Comparison of ENCODE assay signal across 24 cellular contexts in the genomic region with DNA sequence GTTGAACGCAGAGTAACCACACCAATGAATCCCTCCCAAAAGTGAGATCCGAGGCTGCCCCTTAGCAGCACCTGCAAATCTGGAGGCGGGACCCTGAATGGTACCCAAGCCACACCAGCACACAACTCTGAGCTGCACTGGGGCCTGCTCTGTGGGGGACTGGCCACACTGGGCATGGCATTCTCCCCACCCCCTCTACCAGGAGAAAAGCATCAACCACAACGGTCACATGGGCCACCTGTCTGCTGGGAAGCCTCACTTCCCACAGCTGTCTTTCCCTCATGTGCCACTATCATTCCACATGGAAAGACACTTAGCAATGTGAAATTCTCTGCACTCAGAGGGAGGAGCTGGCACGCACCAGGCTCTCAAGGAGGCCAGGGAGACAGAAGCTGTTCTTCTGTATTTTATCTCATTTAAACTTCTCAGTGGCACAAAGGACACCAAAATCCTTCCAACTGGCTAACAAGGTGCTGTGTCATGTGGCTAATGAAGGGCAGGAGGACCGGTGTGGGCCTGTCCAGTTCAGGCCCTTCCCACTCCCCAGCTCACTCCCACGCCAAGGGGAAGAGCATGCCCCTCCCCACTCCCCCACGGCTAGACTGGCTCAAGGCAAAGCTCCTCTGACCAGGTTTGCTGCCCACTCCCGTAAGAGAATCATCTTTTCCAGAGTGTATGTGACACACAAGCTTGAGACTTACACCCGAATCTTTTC. TPM values are rescaled to one million over a fixed set of nuclear protein-coding genes. Genes with fewer than 3 reads are reported as not detected.
DNase-seq lines count a peak whose midpoint lies in the region; ATAC-seq, FAIRE-seq and TF ChIP-seq lines count a peak whose summit lies in the region.
"Had no signal": no experiment of that assay in that cellular context is flagged by ENCODE, and none has a peak within 500 bp of the region (broad histone marks: within the 10 kb centered on the region; RNA-seq: fewer than 3 reads in every experiment).

No MANE protein-coding gene starts in this region.

- no peak for ATAC-seq in CD4-positive, alpha-beta T cell (ENCODE audit: poor library complexity)
- no peak for ATAC-seq in GM12878
- no peak for ATAC-seq in naive thymus-derived CD8-positive, alpha-beta T cell
- ATAC-seq: left colon, mucosa of descending colon had no signal

- POLR2A ChIA-PET in CD4-positive, alpha-beta T cell (lab: Charles Lee): interaction anchor here (0.6 kb wide), 1 partner anchor 19 kb away, joined by 3 read pairs; no protein-coding TSS in a partner anchor
- POLR2A ChIA-PET in GM12878 (lab: Charles Lee): no interaction called here
- POLR2A ChIA-PET in naive thymus-derived CD8-positive, alpha-beta T cell (lab: Charles Lee): no interaction called here

- H3K4me2 ChIP-seq in GM12878 (ENCODE audit: control insufficient read depth, insufficient read depth): no peak overlapping the region

- peaks cover 5% of the 10 kb centered on the region for H3K79me2 ChIP-seq in GM12878 (ENCODE audit: control insufficient read depth, insufficient read depth, low read length)

- RAD21 ChIA-PET in GM12878 (lab: Charles Lee; ENCODE audit: unreplicated experiment): no interaction called here

- no peak for TF ChIP-seq EP300 in GM12878 (IDR thresholded peaks at IDR 0.05; ENCODE audit: borderline replicate concordance in 1 of 2, control insufficient read depth in 1 of 2, low read depth in 2 of 2, low read length in 2 of 2)

- peaks cover 6 to 16% of the 10 kb centered on the region in 2 experiments for H3K36me3 ChIP-seq in GM12878 (ENCODE audit: control insufficient read depth in 2 of 2, insufficient read depth in 2 of 2, low read length in 1 of 2)

- no peaks in the 10 kb centered on the region for H3K27me3 Mint-ChIP-seq in CD4-positive, alpha-beta T cell
- H3K27me3 Mint-ChIP-seq in HFFc6 (ENCODE audit: insufficient read depth) (no peaks in the 10 kb centered on the region; the same call in 1 of the 2 replicates), CD14-positive monocyte (ENCODE audit: low read depth in 3 of 3) (peaks cover 0 to 2% (median 0%) of the 10 kb centered on the region in 3 donors)
- no peaks in the 10 kb centered on the region for H3K27me3 Mint-ChIP-seq in naive thymus-derived CD8-positive, alpha-beta T cell

- 81% methylated on average over 10 of the region's 10 CpGs for WGBS in GM12878 (ENCODE audit: insufficient coverage, insufficient replicate concordance, low lambda C conversion rate, missing lambda C conversion rate)

- H3K27me3 ChIP-seq in CD4-positive, alpha-beta T cell (ENCODE audit: control insufficient read depth, insufficient read depth, low read length): no peaks in the 10 kb centered on the region
- no peaks in the 10 kb centered on the region for H3K27me3 ChIP-seq in GM12878 (replicated peaks in 1 of 2; ENCODE audit: control insufficient read depth in 2 of 2, insufficient read depth in 2 of 2, low read length in 1 of 2)
- H3K27me3 ChIP-seq: dorsolateral prefrontal cortex, gastrocnemius medialis, testis had no signal

- H3K27ac Mint-ChIP-seq in CD4-positive, alpha-beta T cell: peak overlapping the region; percentile 39
- H3K27ac Mint-ChIP-seq in HFFc6 (peak overlapping the region; percentile 40; the same call in 1 of the 2 replicates), CD14-positive monocyte (no peak overlapping the region)
- H3K27ac Mint-ChIP-seq in naive thymus-derived CD8-positive, alpha-beta T cell: peak overlapping the region in 9 of 10 donors; percentile 14 to 79 (median 36)

- intact Hi-C loops in CD4-positive, alpha-beta T cell (cut with DNase I, micrococcal nuclease): no loop called here
- intact Hi-C loops in GM12878 (cut with micrococcal nuclease; ENCODE audit: unreplicated experiment): no loop called here
- intact Hi-C loops in CD14-positive monocyte (cut with micrococcal nuclease): no loop called here

- DNase-seq in CD4-positive, alpha-beta T cell: no peak
- DNase-seq in HFFc6 (no peak), GM12878 (ENCODE audit: low read depth, low spot score) (no peak), foreskin fibroblast (no peak), CD14-positive monocyte (ENCODE audit: low spot score) (no peak)
- no peak for DNase-seq in naive thymus-derived CD8-positive, alpha-beta T cell
- DNase-seq in activated CD8-positive, alpha-beta memory T cell treated with anti-CD3 and anti-CD28 coated beads, Interleukin-2, amount 50 U/mL, for 4 hours: no peak
- DNase-seq: activated CD4-positive, alpha-beta T cell treated with anti-CD3 and anti-CD28 coated beads, Interleukin-2, amount 50 U/mL, for 48 hours; activated T-cell treated with anti-CD3 and anti-CD28 coated beads, Interleukin-2, amount 50 U/mL, for 48 hours; AML-193; Caco-2; dorsolateral prefrontal cortex; erythroblast; gastrocnemius medialis; left colon; NCI-H1105 treated with DMSO at 0.1 percent for 48 hours; NCI-H2081 treated with DMSO at 0.1 percent for 48 hours; NCI-H524; retina; testis had no signal

- H3K4me3 Mint-ChIP-seq in CD4-positive, alpha-beta T cell: no peak overlapping the region
- no peak overlapping the region; the same call in 1 of the 2 replicates for H3K4me3 Mint-ChIP-seq in HFFc6
- H3K4me3 Mint-ChIP-seq in naive thymus-derived CD8-positive, alpha-beta T cell: no peak overlapping the region
- no peak overlapping the region for H3K4me3 Mint-ChIP-seq in CD14-positive monocyte

- H3K9me3 ChIP-seq in CD4-positive, alpha-beta T cell (ENCODE audit: control insufficient read depth, low read length): no peaks in the 10 kb centered on the region
- H3K9me3 ChIP-seq in GM12878 (replicated peaks; ENCODE audit: control insufficient read depth, insufficient read depth, low read length): no peaks in the 10 kb centered on the region
- H3K9me3 ChIP-seq: Caco-2, gastrocnemius medialis, mucosa of descending colon, testis had no signal

- SMC1A ChIA-PET in GM12878 (lab: Charles Lee; ENCODE audit: uncharacterized antibody, unreplicated experiment): interaction anchor here (1.0 kb wide), 1 partner anchor 15 kb away, joined by 3 read pairs; no protein-coding TSS in a partner anchor

- H3K4me1 Mint-ChIP-seq in CD4-positive, alpha-beta T cell (ENCODE audit: low read depth): peaks cover 37% of the 10 kb centered on the region
- H3K4me1 Mint-ChIP-seq in HFFc6 (ENCODE audit: low read depth) (peaks cover 16% of the 10 kb centered on the region), CD14-positive monocyte (no peaks in the 10 kb centered on the region)
- H3K4me1 Mint-ChIP-seq in naive thymus-derived CD8-positive, alpha-beta T cell: peaks cover 16 to 50% (median 35%) of the 10 kb centered on the region in 4 donors

- no peak overlapping the region for H3K27ac ChIP-seq in CD4-positive, alpha-beta T cell (ENCODE audit: low read depth, low read length)
- no peak overlapping the region for H3K27ac ChIP-seq in GM12878 (ENCODE audit: control insufficient read depth, insufficient read depth)
- H3K27ac ChIP-seq: dorsolateral prefrontal cortex, testis had no signal

- H3K9ac ChIP-seq in GM12878 (ENCODE audit: control insufficient read depth, insufficient read depth, low read length): no peak overlapping the region

- no peak overlapping the region for H3K4me3 ChIP-seq in GM12878
- no peak overlapping the region for H3K4me3 ChIP-seq in foreskin fibroblast (ENCODE audit: low read depth in 1 of 2, low read length in 2 of 2)
- H3K4me3 ChIP-seq: dorsolateral prefrontal cortex, gastrocnemius medialis, mucosa of descending colon, testis had no signal

- TF ChIP-seq POLR2A in GM12878 (IDR thresholded peaks at IDR 0.05; ENCODE audit: low read depth, low read length): no peak

- TF ChIP-seq RAD21 in GM12878 (IDR thresholded peaks at IDR 0.05; ENCODE audit: insufficient read depth, low read depth, low read length): no peak

- H3K9me3 Mint-ChIP-seq in CD4-positive, alpha-beta T cell: no peaks in the 10 kb centered on the region
- H3K9me3 Mint-ChIP-seq in HFFc6 (no peaks in the 10 kb centered on the region), CD14-positive monocyte (peaks cover 0 to 2% (median 0%) of the 10 kb centered on the region in 7 donors)
- no peaks in the 10 kb centered on the region for H3K9me3 Mint-ChIP-seq in naive thymus-derived CD8-positive, alpha-beta T cell

- no peak overlapping the region for H2AFZ ChIP-seq in GM12878 (ENCODE audit: control insufficient read depth, low read depth, low read length)

- CTCF ChIA-PET in CD4-positive, alpha-beta T cell (lab: Charles Lee): no interaction called here
- CTCF ChIA-PET in GM12878 (lab: Yijun Ruan, JAX): interaction anchor here (0.6 to 1.1 kb wide), 2 partner anchors 18 to 188 kb away, joined by 3 to 4 read pairs; no protein-coding TSS in a partner anchor

- no peak for TF ChIP-seq CTCF in CD4-positive, alpha-beta T cell (IDR thresholded peaks at IDR 0.05)
- no peak for TF ChIP-seq CTCF in HFFc6 (IDR thresholded peaks at IDR 0.05)
- TF ChIP-seq CTCF in GM12878 (IDR thresholded peaks at IDR 0.05 in 2 of 3, conservative IDR thresholded peaks at IDR 0.05 in 1 of 3; ENCODE audit: control insufficient read depth in 2 of 3, extremely low read depth in 1 of 3, insufficient read depth in 1 of 3, low read depth in 3 of 3, low read length in 3 of 3): no peak
- TF ChIP-seq CTCF in foreskin fibroblast (IDR thresholded peaks at IDR 0.05; ENCODE audit: low read depth, low read length): no peak
- TF ChIP-seq CTCF in CD14-positive monocyte (IDR thresholded peaks at IDR 0.05): no peak

- BruUV-seq in GM12878 (replicated peaks; lab: Mats Ljungman, UMichigan): no TSS peak

- H3K36me3 Mint-ChIP-seq in CD4-positive, alpha-beta T cell (ENCODE audit: low read depth): peaks cover 68% of the 10 kb centered on the region
- H3K36me3 Mint-ChIP-seq in HFFc6 (ENCODE audit: low read depth) (peaks cover 11% of the 10 kb centered on the region), CD14-positive monocyte (peaks cover 53 to 74% of the 10 kb centered on the region in 2 donors)
- H3K36me3 Mint-ChIP-seq in naive thymus-derived CD8-positive, alpha-beta T cell: peaks cover 0 to 74% (median 0%) of the 10 kb centered on the region in 3 donors

- peaks cover 8% of the 10 kb centered on the region for H4K20me1 ChIP-seq in GM12878 (ENCODE audit: control insufficient read depth, insufficient read depth)

- H3K4me1 ChIP-seq in GM12878 (ENCODE audit: control insufficient read depth, insufficient read depth, low read length): no peaks in the 10 kb centered on the region

- FAIRE-seq in GM12878 (lab: Jason Lieb, UNC): no peak
- FAIRE-seq: bronchial epithelial cell had no signal

- in situ Hi-C loops in GM12878 (cut with MboI): no loop called here

RNA-seq across cellular contexts. Expression of gene YTHDF1, which starts 19.0 kb away (rescaled TPM):
- total RNA-seq in CD4-positive, alpha-beta T cell: 10 to 100 TPM; 43.7 to 44.1 TPM
- total RNA-seq in HFFc6 (2021; fragmentation: NEBNext Ultra II Directional; extraction: Animal tissue kit (Norgen Biotek cat#: 25700)): 10 to 100 TPM; 35.4 to 40.0 (median 37.2) TPM
- total RNA-seq in GM12878 (2013; cell fraction: nucleolus; rRNA removed): 18.1 and 21.9 TPM in 2 replicates
- total RNA-seq in GM12878 (2014; rRNA removed) (19.7 and 21.6 TPM in 2 replicates), GM12878 (2014; rRNA removed; fragmentation: Illumina TruSeq; extraction: Trizol) (18.5 and 21.3 TPM in 2 replicates), GM12878 (2021) (36.1 and 37.8 TPM in 2 replicates)
- 17.4 TPM for polyA plus RNA-seq in GM12878 (2011; ENCODE audit: low read depth)
- polyA plus RNA-seq in GM12878 (2011; rRNA removed) (23.2 and 27.5 TPM in 2 replicates), GM12878 (2014; fragmentation: Illumina TruSeq; extraction: Trizol) (23.3 and 24.7 TPM in 2 replicates), GM12878 (2014; fragmentation: Nextera tagmentation; extraction: Ambion mirVana) (10 to 100 TPM; 11.4 to 14.8 TPM), GM12878 (2014; rRNA removed) (32.9 and 33.1 TPM in 2 replicates), GM12878 (2016; fragmentation: Nextera tagmentation; extraction: Ambion mirVana) (10 to 100 TPM in 1 of 2 experiments, 1 to 10 TPM in 1; 4.6 to 14.5 TPM), CD14-positive monocyte (10 to 100 TPM; 18.0 to 25.9 TPM)
- 20.2 and 23.4 TPM in 2 replicates for polyA plus RNA-seq in GM12878 (2011; cell fraction: cytosol; rRNA removed)
- 24.5 and 27.8 TPM in 2 replicates for polyA plus RNA-seq in GM12878 (2011; cell fraction: nucleus; rRNA removed)
- polyA plus RNA-seq in GM12878 (2012): 21.8 and 26.7 TPM in 2 replicates
- polyA minus RNA-seq in GM12878 (2011; rRNA and poly(A)+ RNA removed): 19.0 and 21.1 TPM in 2 replicates
- 14.3 and 17.2 TPM in 2 replicates for polyA minus RNA-seq in GM12878 (2011; cell fraction: cytosol; rRNA and poly(A)+ RNA removed)
- 5.7 and 10.3 TPM in 2 replicates for polyA minus RNA-seq in GM12878 (2011; cell fraction: nucleus; rRNA and poly(A)+ RNA removed)
- total RNA-seq in naive thymus-derived CD8-positive, alpha-beta T cell: 10 to 100 TPM; 51.8 to 53.1 TPM
- polyA plus RNA-seq in naive thymus-derived CD8-positive, alpha-beta T cell: 10 to 100 TPM; 26.8 to 46.6 (median 34.1) TPM

RNA-seq across cellular contexts. Expression of gene BIRC7, which starts 38.8 kb away (rescaled TPM):
- not detected for total RNA-seq in CD4-positive, alpha-beta T cell
- total RNA-seq in HFFc6 (2021; fragmentation: NEBNext Ultra II Directional; extraction: Animal tissue kit (Norgen Biotek cat#: 25700)): not detected
- 27.4 and 27.6 TPM in 2 replicates for total RNA-seq in GM12878 (2013; cell fraction: nucleolus; rRNA removed)
- 0.11 TPM in 1 of 2 replicates, not detected in the other for total RNA-seq in GM12878 (2014; rRNA removed)
- not detected in 2 replicates for total RNA-seq in GM12878 (2014; rRNA removed; fragmentation: Illumina TruSeq; extraction: Trizol)
- total RNA-seq in GM12878 (2021): not detected in 2 replicates
- polyA plus RNA-seq in GM12878 (2011; ENCODE audit: low read depth): 0.29 TPM
- 0.26 and 0.31 TPM in 2 replicates for polyA plus RNA-seq in GM12878 (2011; rRNA removed)
- polyA plus RNA-seq in GM12878 (2011; cell fraction: cytosol; rRNA removed): 0.99 and 1.1 TPM in 2 replicates
- 4.9 and 10.3 TPM in 2 replicates for polyA plus RNA-seq in GM12878 (2011; cell fraction: nucleus; rRNA removed)
- 1.2 and 4.0 TPM in 2 replicates for polyA plus RNA-seq in GM12878 (2012)
- not detected in 2 replicates for polyA plus RNA-seq in GM12878 (2014; fragmentation: Illumina TruSeq; extraction: Trizol)
- not detected for polyA plus RNA-seq in GM12878 (2014; fragmentation: Nextera tagmentation; extraction: Ambion mirVana)
- 0.08 TPM in 1 of 2 replicates, not detected in the other for polyA plus RNA-seq in GM12878 (2014; rRNA removed)
- not detected for polyA plus RNA-seq in GM12878 (2016; fragmentation: Nextera tagmentation; extraction: Ambion mirVana)
- polyA minus RNA-seq in GM12878 (2011; rRNA and poly(A)+ RNA removed): 0.66 and 1.3 TPM in 2 replicates
- polyA minus RNA-seq in GM12878 (2011; cell fraction: cytosol; rRNA and poly(A)+ RNA removed): not detected in 2 replicates
- 1.7 and 2.4 TPM in 2 replicates for polyA minus RNA-seq in GM12878 (2011; cell fraction: nucleus; rRNA and poly(A)+ RNA removed)
- not detected for total RNA-seq in naive thymus-derived CD8-positive, alpha-beta T cell
- polyA plus RNA-seq in naive thymus-derived CD8-positive, alpha-beta T cell: 1 to 10 TPM in 2 of 3 donors, under 1 TPM in 1; 0.43 to 3.2 (median 1.6) TPM
- not detected for polyA plus RNA-seq in CD14-positive monocyte
- total RNA-seq: bronchial epithelial cell; gastrocnemius medialis; HT1080; T-helper 1 cell treated with Interleukin-12 subunit alpha and Interleukin-12 subunit beta and Interleukin-4 antibody, amounts not matched to agents 30 ng/mL and 1 ng/mL, for 36 hours had no signal

RNA-seq across cellular contexts. Expression of gene NKAIN4, which starts 57.4 kb away (rescaled TPM):
- not detected for total RNA-seq in CD4-positive, alpha-beta T cell
- not detected for total RNA-seq in HFFc6 (2021; fragmentation: NEBNext Ultra II Directional; extraction: Animal tissue kit (Norgen Biotek cat#: 25700))
- total RNA-seq in GM12878 (2013; cell fraction: nucleolus; rRNA removed): not detected in 2 replicates
- total RNA-seq in GM12878 (2014; rRNA removed): not detected in 2 replicates
- not detected in 2 replicates for total RNA-seq in GM12878 (2014; rRNA removed; fragmentation: Illumina TruSeq; extraction: Trizol)
- total RNA-seq in GM12878 (2021): not detected in 2 replicates
- not detected for polyA plus RNA-seq in GM12878 (2011; ENCODE audit: low read depth)
- polyA plus RNA-seq in GM12878 (2011; rRNA removed): not detected in 2 replicates
- polyA plus RNA-seq in GM12878 (2011; cell fraction: cytosol; rRNA removed): not detected in 2 replicates
- not detected in 2 replicates for polyA plus RNA-seq in GM12878 (2011; cell fraction: nucleus; rRNA removed)
- polyA plus RNA-seq in GM12878 (2012): not detected in 2 replicates
- polyA plus RNA-seq in GM12878 (2014; fragmentation: Illumina TruSeq; extraction: Trizol): not detected in 2 replicates
- polyA plus RNA-seq in GM12878 (2014; fragmentation: Nextera tagmentation; extraction: Ambion mirVana): not detected
- polyA plus RNA-seq in GM12878 (2014; rRNA removed): not detected in 2 replicates
- polyA plus RNA-seq in GM12878 (2016; fragmentation: Nextera tagmentation; extraction: Ambion mirVana): under 1 TPM in 1 of 2 experiments, not detected in 1; 0.11 TPM
- polyA minus RNA-seq in GM12878 (2011; rRNA and poly(A)+ RNA removed): not detected in 2 replicates
- polyA minus RNA-seq in GM12878 (2011; cell fraction: cytosol; rRNA and poly(A)+ RNA removed): not detected in 2 replicates
- polyA minus RNA-seq in GM12878 (2011; cell fraction: nucleus; rRNA and poly(A)+ RNA removed): not detected in 2 replicates
- not detected for total RNA-seq in naive thymus-derived CD8-positive, alpha-beta T cell
- not detected for polyA plus RNA-seq in naive thymus-derived CD8-positive, alpha-beta T cell
- polyA plus RNA-seq in CD14-positive monocyte: not detected
- total RNA-seq: gastrocnemius medialis; HT1080; T-helper 1 cell treated with Interleukin-12 subunit alpha and Interleukin-12 subunit beta and Interleukin-4 antibody, amounts not matched to agents 30 ng/mL and 1 ng/mL, for 36 hours had no signal

Comparison
In these comparisons a context has a peak if more than half of its experiments do, and no peak if none do; other contexts are left out.
1. H3K27ac Mint-ChIP-seq: peak in CD4-positive, alpha-beta T cell (single experiment), HFFc6 (single experiment) and naive thymus-derived CD8-positive, alpha-beta T cell (9 of 10); none in CD14-positive monocyte (0 of 7).